ENCODE assay signal across 8 cellular contexts in genomic region chr11:208177-208916, GRCh38. TPM values are rescaled to one million over a fixed set of nuclear protein-coding genes. Genes with fewer than 3 reads are reported as not detected.
A peak's percentile ranks its signal among the peaks of the same experiment; 100 is the strongest.
DNase-seq lines count a peak whose midpoint lies in the region; ATAC-seq and TF ChIP-seq lines count a peak whose summit lies in the region.

No MANE protein-coding gene starts in this region.

- no peak for DNase-seq in AG09309 (ENCODE audit: low read depth)
- peak; percentile 90 for DNase-seq in GM19238 (ENCODE audit: insufficient read length, low spot score)
- DNase-seq in RWPE1 (ENCODE audit: low spot score) = peak; percentile 73
- peak; percentile 94 for DNase-seq in activated effector memory CD4-positive, alpha-beta T cell treated with anti-CD3 and anti-CD28 coated beads, Interleukin-2, amount 50 U/mL, for 16 hours
- peak; percentile 22 for DNase-seq in fibroblast of the conjunctiva (ENCODE audit: low read depth)
- DNase-seq in stimulated activated naive CD8-positive, alpha-beta T cell treated with anti-CD3 and anti-CD28 coated beads, Interleukin-15, Interleukin-2, amounts not matched to agents 100 U/mL and 50 U/mL, for 24 hours = peak; percentile 87

- H3K27ac Mint-ChIP-seq in IgD-negative memory B cell (peak overlapping the region; percentile 97 to 99 (median 98)), nephron (peak overlapping the region; percentile 98 to 99 (median 99))

- H3K9me3 Mint-ChIP-seq in IgD-negative memory B cell (no peaks in the 10 kb centered on the region), nephron (no peaks in the 10 kb centered on the region)

- H3K36me3 Mint-ChIP-seq in IgD-negative memory B cell (peaks cover 2% of the 10 kb centered on the region), nephron (ENCODE audit: low read depth) (peaks cover 29% of the 10 kb centered on the region)

- TF ChIP-seq CTCF in AG09309 (IDR thresholded peaks at IDR 0.05; ENCODE audit: control insufficient read depth, insufficient read depth, low read depth, low read length, missing control alignments) = no peak
- TF ChIP-seq CTCF in RWPE1 (conservative IDR thresholded peaks at IDR 0.05; ENCODE audit: low read depth) = no peak
- no peak for TF ChIP-seq CTCF in nephron (IDR thresholded peaks at IDR 0.05; ENCODE audit: unreplicated experiment in 3 of 3)

- peak overlapping the region; percentile 91 for H3K4me3 ChIP-seq in AG09309 (ENCODE audit: control insufficient read depth, low read depth, low read length)

- peak; percentile 75 for ATAC-seq in stimulated activated naive CD8-positive, alpha-beta T cell treated with anti-CD3 and anti-CD28 coated beads, Interleukin-15, Interleukin-2, amounts not matched to agents 100 U/mL and 50 U/mL, for 24 hours

- H3K27me3 Mint-ChIP-seq in IgD-negative memory B cell (no peaks in the 10 kb centered on the region), nephron (ENCODE audit: low read depth) (no peaks in the 10 kb centered on the region)

- POLR2A ChIA-PET in RWPE1 (lab: Yijun Ruan, JAX; ENCODE audit: low non-redundant PET) = no interaction called here

- peaks cover 4 to 29% (median 7%) of the 10 kb centered on the region in 3 donors for H3K4me1 Mint-ChIP-seq in IgD-negative memory B cell
- H3K4me1 Mint-ChIP-seq in nephron = peaks cover 29% of the 10 kb centered on the region

- peak overlapping the region; percentile 99 for H3K27ac ChIP-seq in RWPE1

- CTCF ChIA-PET in RWPE1 (lab: Yijun Ruan, JAX) = no interaction called here

- H3K4me3 Mint-ChIP-seq in IgD-negative memory B cell = peak overlapping the region; percentile 96 to 99 (median 98)
- peak overlapping the region; percentile 96 to 98 (median 96) for H3K4me3 Mint-ChIP-seq in nephron

RNA-seq across cellular contexts. Expression of gene RIC8A, which starts 0.8 kb away (rescaled TPM):
- 65.7 TPM for polyA plus RNA-seq in IgD-negative memory B cell

RNA-seq across cellular contexts. Expression of gene BET1L, which starts 1.1 kb away (rescaled TPM):
- 44.4 TPM for polyA plus RNA-seq in IgD-negative memory B cell

RNA-seq across cellular contexts. Expression of gene SCGB1C1, which starts 15.5 kb away (rescaled TPM):
- polyA plus RNA-seq in IgD-negative memory B cell = not detected

RNA-seq across cellular contexts. Expression of gene SIRT3, which starts 27.8 kb away (rescaled TPM):
- 11.6 TPM for polyA plus RNA-seq in IgD-negative memory B cell

RNA-seq across cellular contexts. Expression of gene PSMD13, which starts 28.4 kb away (rescaled TPM):
- 179 TPM for polyA plus RNA-seq in IgD-negative memory B cell
